Comparison of ENCODE assay signal across 19 cellular contexts in genomic region chr3:103818800-103819199, GRCh38.
"Had no signal": no experiment of that assay in that cellular context is flagged by ENCODE, and none has a peak within 500 bp of the region (broad histone marks: within the 10 kb centered on the region; RNA-seq: fewer than 3 reads in every experiment).

No MANE protein-coding gene starts in this region.

- H3K4me3 ChIP-seq: colonic mucosa, dorsolateral prefrontal cortex, esophagus muscularis mucosa, sigmoid colon, smooth muscle cell, stomach, suprapubic skin, transverse colon, uterus had no signal

- H3K36me3 ChIP-seq: colonic mucosa, esophagus muscularis mucosa, sigmoid colon, stomach, suprapubic skin, transverse colon had no signal

- DNase-seq: activated CD4-positive, alpha-beta T cell treated with anti-CD3 and anti-CD28 coated beads for 1 hour; activated CD8-positive, alpha-beta memory T cell treated with anti-CD3 and anti-CD28 coated beads, Interleukin-2, amount 50 U/mL, for 4 hours; activated naive CD4-positive, alpha-beta T cell; activated naive CD8-positive, alpha-beta T cell treated with anti-CD3 and anti-CD28 coated beads for 36 hours; activated T-cell treated with anti-CD3 and anti-CD28 coated beads, Interleukin-2, amount 50 U/mL, for 4 hours; colonic mucosa; dorsolateral prefrontal cortex; effector memory CD8-positive, alpha-beta T cell; hippocampal formation; retina; sigmoid colon; stimulated activated CD4-positive, alpha-beta T cell treated with anti-CD3 and anti-CD28 coated beads, Interleukin-15, amount 100 ng/mL, for 24 hours; stomach; transverse colon; uterus had no signal

- H3K27ac ChIP-seq: colonic mucosa, dorsolateral prefrontal cortex, esophagus muscularis mucosa, sigmoid colon, stomach, suprapubic skin, transverse colon, uterus, VCaP had no signal

- H3K9me3 ChIP-seq: colonic mucosa, esophagus muscularis mucosa, sigmoid colon, suprapubic skin, transverse colon, uterus had no signal
